Comparison of ENCODE assay signal across 1 cellular context in genomic region chr13:107811233-107811632, GRCh38.
TF ChIP-seq lines count a peak whose summit lies in the region.

No MANE protein-coding gene starts in this region.

TF ChIP-seq in HepG2, 621 proteins besides CTCF, POLR2A, EP300 and RAD21 (continued from another document):
- TF ChIP-seq, protein P1, sequence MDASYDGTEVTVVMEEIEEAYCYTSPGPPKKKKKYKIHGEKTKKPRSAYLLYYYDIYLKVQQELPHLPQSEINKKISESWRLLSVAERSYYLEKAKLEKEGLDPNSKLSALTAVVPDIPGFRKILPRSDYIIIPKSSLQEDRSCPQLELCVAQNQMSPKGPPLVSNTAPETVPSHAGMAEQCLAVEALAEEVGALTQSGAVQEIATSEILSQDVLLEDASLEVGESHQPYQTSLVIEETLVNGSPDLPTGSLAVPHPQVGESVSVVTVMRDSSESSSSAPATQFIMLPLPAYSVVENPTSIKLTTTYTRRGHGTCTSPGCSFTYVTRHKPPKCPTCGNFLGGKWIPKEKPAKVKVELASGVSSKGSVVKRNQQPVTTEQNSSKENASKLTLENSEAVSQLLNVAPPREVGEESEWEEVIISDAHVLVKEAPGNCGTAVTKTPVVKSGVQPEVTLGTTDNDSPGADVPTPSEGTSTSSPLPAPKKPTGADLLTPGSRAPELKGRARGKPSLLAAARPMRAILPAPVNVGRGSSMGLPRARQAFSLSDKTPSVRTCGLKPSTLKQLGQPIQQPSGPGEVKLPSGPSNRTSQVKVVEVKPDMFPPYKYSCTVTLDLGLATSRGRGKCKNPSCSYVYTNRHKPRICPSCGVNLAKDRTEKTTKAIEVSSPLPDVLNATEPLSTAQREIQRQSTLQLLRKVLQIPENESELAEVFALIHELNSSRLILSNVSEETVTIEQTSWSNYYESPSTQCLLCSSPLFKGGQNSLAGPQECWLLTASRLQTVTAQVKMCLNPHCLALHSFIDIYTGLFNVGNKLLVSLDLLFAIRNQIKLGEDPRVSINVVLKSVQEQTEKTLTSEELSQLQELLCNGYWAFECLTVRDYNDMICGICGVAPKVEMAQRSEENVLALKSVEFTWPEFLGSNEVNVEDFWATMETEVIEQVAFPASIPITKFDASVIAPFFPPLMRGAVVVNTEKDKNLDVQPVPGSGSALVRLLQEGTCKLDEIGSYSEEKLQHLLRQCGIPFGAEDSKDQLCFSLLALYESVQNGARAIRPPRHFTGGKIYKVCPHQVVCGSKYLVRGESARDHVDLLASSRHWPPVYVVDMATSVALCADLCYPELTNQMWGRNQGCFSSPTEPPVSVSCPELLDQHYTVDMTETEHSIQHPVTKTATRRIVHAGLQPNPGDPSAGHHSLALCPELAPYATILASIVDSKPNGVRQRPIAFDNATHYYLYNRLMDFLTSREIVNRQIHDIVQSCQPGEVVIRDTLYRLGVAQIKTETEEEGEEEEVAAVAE (CRISPR knock-in tag; IDR thresholded peaks at IDR 0.05; ENCODE audit: borderline replicate concordance) = no peak
- TF ChIP-seq ZNF609 (CRISPR knock-in tag; IDR thresholded peaks at IDR 0.05; ENCODE audit: borderline replicate concordance) (no peak), SALL2 (CRISPR knock-in tag; IDR thresholded peaks at IDR 0.05) (no peak), ZBTB38 (CRISPR knock-in tag; IDR thresholded peaks at IDR 0.05) (no peak), RBM22 (optimal IDR thresholded peaks at IDR 0.05; ENCODE audit: low read length) (no peak), WIZ (CRISPR knock-in tag; IDR thresholded peaks at IDR 0.05) (no peak), ZNF143 (CRISPR knock-in tag; IDR thresholded peaks at IDR 0.05) (no peak), ZNF333 (CRISPR knock-in tag; IDR thresholded peaks at IDR 0.05; ENCODE audit: borderline replicate concordance) (no peak)
